1 cellular context compared by ENCODE assay signal in the genomic region with DNA sequence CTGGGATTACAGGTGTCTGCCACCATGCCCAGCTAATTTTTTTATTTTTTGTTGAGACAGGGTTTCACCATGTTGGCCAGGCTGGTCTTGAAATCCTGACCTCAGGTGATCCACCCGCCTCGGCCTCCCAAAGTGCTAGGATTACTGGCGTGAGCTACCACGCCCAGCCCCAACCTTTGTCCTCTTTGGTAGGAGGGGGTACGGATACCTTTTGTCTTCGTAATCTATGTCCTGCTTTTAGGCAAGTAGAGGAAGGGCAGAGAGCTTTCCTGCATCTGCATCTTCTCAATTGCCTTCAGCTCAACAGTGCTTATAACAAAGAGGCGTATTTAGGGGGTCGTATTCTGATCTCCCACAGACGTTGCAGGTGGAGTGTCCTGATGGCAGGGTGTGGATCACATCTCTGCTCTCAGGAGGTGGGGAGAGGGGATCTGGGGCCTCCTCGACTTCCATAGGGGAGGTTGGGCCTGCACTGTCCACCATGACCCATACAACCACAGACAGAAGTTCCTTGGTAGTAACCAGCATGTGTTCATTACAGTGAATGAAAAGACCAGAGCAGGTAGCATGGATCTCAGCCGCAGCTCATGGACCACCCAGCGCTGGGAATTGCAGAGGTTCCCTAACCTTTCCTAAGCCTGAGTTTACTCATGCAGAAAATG.
TF ChIP-seq lines count a peak whose summit lies in the region.

No MANE protein-coding gene starts in this region.

TF ChIP-seq in HepG2, 621 proteins besides CTCF, POLR2A, EP300 and RAD21 (continued from another document and continues in another):
- TF ChIP-seq HDAC1 (CRISPR knock-in tag; IDR thresholded peaks at IDR 0.05) (0 out of 2 replicates have a peak, but pooled peaks have one; percentile 24), ZBTB7A (CRISPR knock-in tag; IDR thresholded peaks at IDR 0.05) (no peak), TBX2 (CRISPR knock-in tag; IDR thresholded peaks at IDR 0.05; ENCODE audit: borderline replicate concordance) (no peak), WIZ (CRISPR knock-in tag; IDR thresholded peaks at IDR 0.05) (no peak), ZBTB7B (CRISPR knock-in tag; IDR thresholded peaks at IDR 0.05) (0 out of 2 replicates have a peak, but pooled peaks have one; percentile 19), TAF1 (CRISPR knock-in tag; IDR thresholded peaks at IDR 0.05) (peak; percentile 13; the same call in 1 of the 2 replicates), ZMYM3 (CRISPR knock-in tag; IDR thresholded peaks at IDR 0.05) (0 out of 2 replicates have a peak, but pooled peaks have one; percentile 11), ISL2 (CRISPR knock-in tag; IDR thresholded peaks at IDR 0.05) (no peak), DMAP1 (CRISPR knock-in tag; IDR thresholded peaks at IDR 0.05) (no peak), TSC22D2 (CRISPR knock-in tag; IDR thresholded peaks at IDR 0.05; ENCODE audit: borderline replicate concordance) (peak; percentile 7; the same call in 1 of the 2 replicates), KAT7 (CRISPR knock-in tag; IDR thresholded peaks at IDR 0.05; ENCODE audit: borderline replicate concordance) (no peak), FLYWCH1 (CRISPR knock-in tag; IDR thresholded peaks at IDR 0.05) (0 out of 2 replicates have a peak, but pooled peaks have one; percentile 18), PITX1 (CRISPR knock-in tag; IDR thresholded peaks at IDR 0.05) (peak; percentile 70; the same call in 1 of the 2 replicates), ZFP36 (IDR thresholded peaks at IDR 0.05; ENCODE audit: borderline replicate concordance, low read depth, low read length, partially characterized antibody) (no peak), SIX1 (CRISPR knock-in tag; IDR thresholded peaks at IDR 0.05; ENCODE audit: borderline replicate concordance) (no peak), ZNF33B (CRISPR knock-in tag; IDR thresholded peaks at IDR 0.05) (no peak), ZNF616 (CRISPR knock-in tag; IDR thresholded peaks at IDR 0.05; ENCODE audit: low read depth) (no peak), ZNF292 (CRISPR knock-in tag; IDR thresholded peaks at IDR 0.05; ENCODE audit: borderline replicate concordance, low read depth) (no peak), MTA1 (CRISPR knock-in tag; IDR thresholded peaks at IDR 0.05; ENCODE audit: borderline replicate concordance) (no peak), ESRRA (CRISPR knock-in tag; IDR thresholded peaks at IDR 0.05; ENCODE audit: low read depth) (peak; percentile 53; the same call in 1 of the 2 replicates), KLF9 (CRISPR knock-in tag; IDR thresholded peaks at IDR 0.05; ENCODE audit: low read depth) (no peak), ZNF510 (CRISPR knock-in tag; IDR thresholded peaks at IDR 0.05; ENCODE audit: low read depth) (no peak), ZNF790 (CRISPR knock-in tag; IDR thresholded peaks at IDR 0.05; ENCODE audit: borderline replicate concordance) (no peak), ZNF337 (CRISPR knock-in tag; IDR thresholded peaks at IDR 0.05; ENCODE audit: borderline replicate concordance, low read depth) (no peak), ZNF768 (CRISPR knock-in tag; IDR thresholded peaks at IDR 0.05) (no peak), ATRX (CRISPR knock-in tag; IDR thresholded peaks at IDR 0.05; ENCODE audit: borderline replicate concordance) (no peak), ZNF530 (CRISPR knock-in tag; IDR thresholded peaks at IDR 0.05; ENCODE audit: low read depth) (no peak), SCMH1 (CRISPR knock-in tag; IDR thresholded peaks at IDR 0.05; ENCODE audit: borderline replicate concordance) (no peak), ZFAT (CRISPR knock-in tag; conservative IDR thresholded peaks at IDR 0.05) (no peak), ZNF879 (CRISPR knock-in tag; IDR thresholded peaks at IDR 0.05) (no peak), U2AF2 (IDR thresholded peaks at IDR 0.05; ENCODE audit: low read depth, low read length) (no peak), IRF2 (CRISPR knock-in tag; IDR thresholded peaks at IDR 0.05) (no peak), ZNF7 (CRISPR knock-in tag; IDR thresholded peaks at IDR 0.05) (no peak), MIER3 (CRISPR knock-in tag; IDR thresholded peaks at IDR 0.05; ENCODE audit: borderline replicate concordance) (no peak)
- TF ChIP-seq, protein P1, sequence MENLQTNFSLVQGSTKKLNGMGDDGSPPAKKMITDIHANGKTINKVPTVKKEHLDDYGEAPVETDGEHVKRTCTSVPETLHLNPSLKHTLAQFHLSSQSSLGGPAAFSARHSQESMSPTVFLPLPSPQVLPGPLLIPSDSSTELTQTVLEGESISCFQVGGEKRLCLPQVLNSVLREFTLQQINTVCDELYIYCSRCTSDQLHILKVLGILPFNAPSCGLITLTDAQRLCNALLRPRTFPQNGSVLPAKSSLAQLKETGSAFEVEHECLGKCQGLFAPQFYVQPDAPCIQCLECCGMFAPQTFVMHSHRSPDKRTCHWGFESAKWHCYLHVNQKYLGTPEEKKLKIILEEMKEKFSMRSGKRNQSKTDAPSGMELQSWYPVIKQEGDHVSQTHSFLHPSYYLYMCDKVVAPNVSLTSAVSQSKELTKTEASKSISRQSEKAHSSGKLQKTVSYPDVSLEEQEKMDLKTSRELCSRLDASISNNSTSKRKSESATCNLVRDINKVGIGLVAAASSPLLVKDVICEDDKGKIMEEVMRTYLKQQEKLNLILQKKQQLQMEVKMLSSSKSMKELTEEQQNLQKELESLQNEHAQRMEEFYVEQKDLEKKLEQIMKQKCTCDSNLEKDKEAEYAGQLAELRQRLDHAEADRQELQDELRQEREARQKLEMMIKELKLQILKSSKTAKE (CRISPR knock-in tag; IDR thresholded peaks at IDR 0.05; ENCODE audit: borderline replicate concordance): no peak
- TF ChIP-seq, protein P2, sequence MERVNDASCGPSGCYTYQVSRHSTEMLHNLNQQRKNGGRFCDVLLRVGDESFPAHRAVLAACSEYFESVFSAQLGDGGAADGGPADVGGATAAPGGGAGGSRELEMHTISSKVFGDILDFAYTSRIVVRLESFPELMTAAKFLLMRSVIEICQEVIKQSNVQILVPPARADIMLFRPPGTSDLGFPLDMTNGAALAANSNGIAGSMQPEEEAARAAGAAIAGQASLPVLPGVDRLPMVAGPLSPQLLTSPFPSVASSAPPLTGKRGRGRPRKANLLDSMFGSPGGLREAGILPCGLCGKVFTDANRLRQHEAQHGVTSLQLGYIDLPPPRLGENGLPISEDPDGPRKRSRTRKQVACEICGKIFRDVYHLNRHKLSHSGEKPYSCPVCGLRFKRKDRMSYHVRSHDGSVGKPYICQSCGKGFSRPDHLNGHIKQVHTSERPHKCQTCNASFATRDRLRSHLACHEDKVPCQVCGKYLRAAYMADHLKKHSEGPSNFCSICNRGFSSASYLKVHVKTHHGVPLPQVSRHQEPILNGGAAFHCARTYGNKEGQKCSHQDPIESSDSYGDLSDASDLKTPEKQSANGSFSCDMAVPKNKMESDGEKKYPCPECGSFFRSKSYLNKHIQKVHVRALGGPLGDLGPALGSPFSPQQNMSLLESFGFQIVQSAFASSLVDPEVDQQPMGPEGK (CRISPR knock-in tag; IDR thresholded peaks at IDR 0.05): peak; percentile 41; the same call in 1 of the 2 replicates
- TF ChIP-seq, protein P3, sequence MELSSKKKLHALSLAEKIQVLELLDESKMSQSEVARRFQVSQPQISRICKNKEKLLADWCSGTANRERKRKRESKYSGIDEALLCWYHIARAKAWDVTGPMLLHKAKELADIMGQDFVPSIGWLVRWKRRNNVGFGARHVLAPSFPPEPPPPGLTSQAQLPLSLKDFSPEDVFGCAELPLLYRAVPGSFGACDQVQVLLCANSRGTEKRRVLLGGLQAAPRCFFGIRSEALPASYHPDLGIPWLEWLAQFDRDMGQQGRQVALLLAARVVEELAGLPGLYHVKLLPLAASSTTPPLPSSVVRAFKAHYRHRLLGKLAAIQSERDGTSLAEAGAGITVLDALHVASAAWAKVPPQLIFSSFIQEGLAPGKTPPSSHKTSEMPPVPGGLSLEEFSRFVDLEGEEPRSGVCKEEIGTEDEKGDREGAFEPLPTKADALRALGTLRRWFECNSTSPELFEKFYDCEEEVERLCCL (CRISPR knock-in tag; IDR thresholded peaks at IDR 0.05; ENCODE audit: borderline replicate concordance): no peak
- TF ChIP-seq, protein P4, sequence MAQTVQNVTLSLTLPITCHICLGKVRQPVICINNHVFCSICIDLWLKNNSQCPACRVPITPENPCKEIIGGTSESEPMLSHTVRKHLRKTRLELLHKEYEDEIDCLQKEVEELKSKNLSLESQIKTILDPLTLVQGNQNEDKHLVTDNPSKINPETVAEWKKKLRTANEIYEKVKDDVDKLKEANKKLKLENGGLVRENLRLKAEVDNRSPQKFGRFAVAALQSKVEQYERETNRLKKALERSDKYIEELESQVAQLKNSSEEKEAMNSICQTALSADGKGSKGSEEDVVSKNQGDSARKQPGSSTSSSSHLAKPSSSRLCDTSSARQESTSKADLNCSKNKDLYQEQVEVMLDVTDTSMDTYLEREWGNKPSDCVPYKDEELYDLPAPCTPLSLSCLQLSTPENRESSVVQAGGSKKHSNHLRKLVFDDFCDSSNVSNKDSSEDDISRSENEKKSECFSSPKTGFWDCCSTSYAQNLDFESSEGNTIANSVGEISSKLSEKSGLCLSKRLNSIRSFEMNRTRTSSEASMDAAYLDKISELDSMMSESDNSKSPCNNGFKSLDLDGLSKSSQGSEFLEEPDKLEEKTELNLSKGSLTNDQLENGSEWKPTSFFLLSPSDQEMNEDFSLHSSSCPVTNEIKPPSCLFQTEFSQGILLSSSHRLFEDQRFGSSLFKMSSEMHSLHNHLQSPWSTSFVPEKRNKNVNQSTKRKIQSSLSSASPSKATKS (CRISPR knock-in tag; IDR thresholded peaks at IDR 0.05): no peak
- TF ChIP-seq, protein P5, sequence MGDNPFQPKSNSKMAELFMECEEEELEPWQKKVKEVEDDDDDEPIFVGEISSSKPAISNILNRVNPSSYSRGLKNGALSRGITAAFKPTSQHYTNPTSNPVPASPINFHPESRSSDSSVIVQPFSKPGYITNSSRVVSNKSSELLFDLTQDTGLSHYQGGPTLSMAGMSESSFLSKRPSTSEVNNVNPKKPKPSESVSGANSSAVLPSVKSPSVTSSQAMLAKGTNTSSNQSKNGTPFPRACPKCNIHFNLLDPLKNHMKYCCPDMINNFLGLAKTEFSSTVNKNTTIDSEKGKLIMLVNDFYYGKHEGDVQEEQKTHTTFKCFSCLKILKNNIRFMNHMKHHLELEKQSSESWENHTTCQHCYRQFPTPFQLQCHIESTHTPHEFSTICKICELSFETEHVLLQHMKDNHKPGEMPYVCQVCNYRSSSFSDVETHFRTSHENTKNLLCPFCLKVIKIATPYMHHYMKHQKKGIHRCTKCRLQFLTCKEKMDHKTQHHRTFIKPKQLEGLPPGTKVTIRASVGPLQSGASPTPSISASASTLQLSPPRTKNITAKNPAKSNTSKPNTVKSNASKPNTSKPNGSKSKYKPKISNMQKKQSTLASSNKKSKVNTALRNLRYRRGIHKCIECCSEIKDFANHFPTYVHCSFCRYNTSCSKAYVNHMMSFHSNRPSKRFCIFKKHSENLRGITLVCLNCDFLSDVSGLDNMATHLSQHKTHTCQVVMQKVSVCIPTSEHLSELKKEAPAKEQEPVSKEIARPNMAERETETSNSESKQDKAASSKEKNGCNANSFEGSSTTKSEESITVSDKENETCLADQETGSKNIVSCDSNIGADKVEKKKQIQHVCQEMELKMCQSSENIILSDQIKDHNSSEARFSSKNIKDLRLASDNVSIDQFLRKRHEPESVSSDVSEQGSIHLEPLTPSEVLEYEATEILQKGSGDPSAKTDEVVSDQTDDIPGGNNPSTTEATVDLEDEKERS (CRISPR knock-in tag; IDR thresholded peaks at IDR 0.05): no peak
- TF ChIP-seq, protein P6, sequence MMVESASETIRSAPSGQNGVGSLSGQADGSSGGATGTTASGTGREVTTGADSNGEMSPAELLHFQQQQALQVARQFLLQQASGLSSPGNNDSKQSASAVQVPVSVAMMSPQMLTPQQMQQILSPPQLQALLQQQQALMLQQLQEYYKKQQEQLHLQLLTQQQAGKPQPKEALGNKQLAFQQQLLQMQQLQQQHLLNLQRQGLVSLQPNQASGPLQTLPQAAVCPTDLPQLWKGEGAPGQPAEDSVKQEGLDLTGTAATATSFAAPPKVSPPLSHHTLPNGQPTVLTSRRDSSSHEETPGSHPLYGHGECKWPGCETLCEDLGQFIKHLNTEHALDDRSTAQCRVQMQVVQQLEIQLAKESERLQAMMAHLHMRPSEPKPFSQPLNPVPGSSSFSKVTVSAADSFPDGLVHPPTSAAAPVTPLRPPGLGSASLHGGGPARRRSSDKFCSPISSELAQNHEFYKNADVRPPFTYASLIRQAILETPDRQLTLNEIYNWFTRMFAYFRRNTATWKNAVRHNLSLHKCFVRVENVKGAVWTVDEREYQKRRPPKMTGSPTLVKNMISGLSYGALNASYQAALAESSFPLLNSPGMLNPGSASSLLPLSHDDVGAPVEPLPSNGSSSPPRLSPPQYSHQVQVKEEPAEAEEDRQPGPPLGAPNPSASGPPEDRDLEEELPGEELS (CRISPR knock-in tag; IDR thresholded peaks at IDR 0.05): no peak
- TF ChIP-seq, protein P7, sequence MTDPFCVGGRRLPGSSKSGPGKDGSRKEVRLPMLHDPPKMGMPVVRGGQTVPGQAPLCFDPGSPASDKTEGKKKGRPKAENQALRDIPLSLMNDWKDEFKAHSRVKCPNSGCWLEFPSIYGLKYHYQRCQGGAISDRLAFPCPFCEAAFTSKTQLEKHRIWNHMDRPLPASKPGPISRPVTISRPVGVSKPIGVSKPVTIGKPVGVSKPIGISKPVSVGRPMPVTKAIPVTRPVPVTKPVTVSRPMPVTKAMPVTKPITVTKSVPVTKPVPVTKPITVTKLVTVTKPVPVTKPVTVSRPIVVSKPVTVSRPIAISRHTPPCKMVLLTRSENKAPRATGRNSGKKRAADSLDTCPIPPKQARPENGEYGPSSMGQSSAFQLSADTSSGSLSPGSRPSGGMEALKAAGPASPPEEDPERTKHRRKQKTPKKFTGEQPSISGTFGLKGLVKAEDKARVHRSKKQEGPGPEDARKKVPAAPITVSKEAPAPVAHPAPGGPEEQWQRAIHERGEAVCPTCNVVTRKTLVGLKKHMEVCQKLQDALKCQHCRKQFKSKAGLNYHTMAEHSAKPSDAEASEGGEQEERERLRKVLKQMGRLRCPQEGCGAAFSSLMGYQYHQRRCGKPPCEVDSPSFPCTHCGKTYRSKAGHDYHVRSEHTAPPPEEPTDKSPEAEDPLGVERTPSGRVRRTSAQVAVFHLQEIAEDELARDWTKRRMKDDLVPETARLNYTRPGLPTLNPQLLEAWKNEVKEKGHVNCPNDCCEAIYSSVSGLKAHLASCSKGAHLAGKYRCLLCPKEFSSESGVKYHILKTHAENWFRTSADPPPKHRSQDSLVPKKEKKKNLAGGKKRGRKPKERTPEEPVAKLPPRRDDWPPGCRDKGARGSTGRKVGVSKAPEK (CRISPR knock-in tag; IDR thresholded peaks at IDR 0.05; ENCODE audit: borderline replicate concordance): no peak
- TF ChIP-seq, protein P8, sequence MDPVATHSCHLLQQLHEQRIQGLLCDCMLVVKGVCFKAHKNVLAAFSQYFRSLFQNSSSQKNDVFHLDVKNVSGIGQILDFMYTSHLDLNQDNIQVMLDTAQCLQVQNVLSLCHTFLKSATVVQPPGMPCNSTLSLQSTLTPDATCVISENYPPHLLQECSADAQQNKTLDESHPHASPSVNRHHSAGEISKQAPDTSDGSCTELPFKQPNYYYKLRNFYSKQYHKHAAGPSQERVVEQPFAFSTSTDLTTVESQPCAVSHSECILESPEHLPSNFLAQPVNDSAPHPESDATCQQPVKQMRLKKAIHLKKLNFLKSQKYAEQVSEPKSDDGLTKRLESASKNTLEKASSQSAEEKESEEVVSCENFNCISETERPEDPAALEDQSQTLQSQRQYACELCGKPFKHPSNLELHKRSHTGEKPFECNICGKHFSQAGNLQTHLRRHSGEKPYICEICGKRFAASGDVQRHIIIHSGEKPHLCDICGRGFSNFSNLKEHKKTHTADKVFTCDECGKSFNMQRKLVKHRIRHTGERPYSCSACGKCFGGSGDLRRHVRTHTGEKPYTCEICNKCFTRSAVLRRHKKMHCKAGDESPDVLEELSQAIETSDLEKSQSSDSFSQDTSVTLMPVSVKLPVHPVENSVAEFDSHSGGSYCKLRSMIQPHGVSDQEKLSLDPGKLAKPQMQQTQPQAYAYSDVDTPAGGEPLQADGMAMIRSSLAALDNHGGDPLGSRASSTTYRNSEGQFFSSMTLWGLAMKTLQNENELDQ (CRISPR knock-in tag; IDR thresholded peaks at IDR 0.05; ENCODE audit: borderline replicate concordance): no peak
